Comparison of ENCODE assay signal across 24 cellular contexts in the genomic region with DNA sequence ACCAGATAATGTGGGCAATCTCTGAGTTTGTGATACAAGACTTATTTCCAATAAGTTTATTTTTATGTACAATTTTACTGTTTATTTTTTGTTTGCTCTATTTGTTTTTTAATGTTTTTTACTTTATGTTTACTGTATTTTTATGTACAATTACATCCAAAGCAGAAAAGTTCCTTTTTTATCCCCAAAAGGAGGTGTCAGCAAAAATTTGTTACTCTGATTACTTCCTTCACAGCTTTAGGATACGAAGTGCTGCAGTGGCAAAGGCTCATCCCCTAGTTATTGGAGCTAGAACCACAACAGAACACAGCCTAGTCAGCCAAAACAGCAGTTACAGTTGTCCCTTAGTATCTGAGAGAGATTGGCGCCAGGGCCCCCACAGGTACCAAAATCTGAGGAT.
"Had no signal": no experiment of that assay in that cellular context is flagged by ENCODE, and none has a peak within 500 bp of the region (broad histone marks: within the 10 kb centered on the region; RNA-seq: fewer than 3 reads in every experiment).

No MANE protein-coding gene starts in this region.

- H3K4me1 Mint-ChIP-seq: activated CD8-positive, alpha-beta memory T cell treated with anti-CD3 and anti-CD28 coated beads, Interleukin-2, amount 10 ng/mL, durations not matched to agents 7 days and 5 days had no signal

- H3K4me3 ChIP-seq: adrenal gland, breast epithelium, Peyer's patch had no signal

- H3K27ac Mint-ChIP-seq: activated CD4-positive, alpha-beta T cell treated with anti-CD3 and anti-CD28 coated beads, Interleukin-2, amount 10 ng/mL, durations not matched to agents 24 days and 14 days; activated CD8-positive, alpha-beta memory T cell treated with anti-CD3 and anti-CD28 coated beads, Interleukin-2, amount 10 ng/mL, durations not matched to agents 7 days and 5 days; activated naive CD8-positive, alpha-beta T cell treated with anti-CD3 and anti-CD28 coated beads, Interleukin-2, amount 10 ng/mL, durations not matched to agents 7 days and 5 days had no signal

- FAIRE-seq: TTC549 had no signal

- DNase-seq: activated B cell treated with CpG ODN at 0.5 μM for 24 hours; activated CD4-positive, alpha-beta T cell treated with anti-CD3 and anti-CD28 coated beads for 1 hour; activated CD4-positive, alpha-beta T cell treated with anti-CD3 and anti-CD28 coated beads, Interleukin-2, amount 10 ng/mL, durations not matched to agents 24 days and 14 days; activated CD4-positive, alpha-beta T cell treated with anti-CD3 and anti-CD28 coated beads, Interleukin-2, amount 50 U/mL, for 48 hours; activated CD8-positive, alpha-beta memory T cell treated with anti-CD3 and anti-CD28 coated beads, Interleukin-2, amount 10 ng/mL, durations not matched to agents 7 days and 5 days; activated naive CD4-positive, alpha-beta T cell treated with anti-CD3 and anti-CD28 coated beads, Interleukin-2, amount 50 U/mL, for 16 hours; activated naive CD8-positive, alpha-beta T cell treated with anti-CD3 and anti-CD28 coated beads, Interleukin-2, amount 10 ng/mL, durations not matched to agents 7 days and 5 days; adrenal gland; anterior cingulate cortex; caudate nucleus; MM.1S; NCI-H1105; NCI-H1436; NCI-H187; NCI-H2081; NCI-H446; NCI-H524; Peyer's patch; SHP77 treated with DMSO at 0.1 percent for 48 hours; T-cell; T-helper 2 cell; T1000 had no signal

- H3K9me3 Mint-ChIP-seq: activated B cell treated with CpG ODN at 0.5 μM for 24 hours; activated CD4-positive, alpha-beta T cell treated with anti-CD3 and anti-CD28 coated beads, Interleukin-2, amount 10 ng/mL, durations not matched to agents 24 days and 14 days; activated naive CD8-positive, alpha-beta T cell treated with anti-CD3 and anti-CD28 coated beads, Interleukin-2, amount 10 ng/mL, durations not matched to agents 7 days and 5 days; T-cell had no signal

- H3K27me3 ChIP-seq: adrenal gland, breast epithelium, Peyer's patch had no signal

- H3K27ac ChIP-seq: Peyer's patch had no signal

- ATAC-seq: activated CD8-positive, alpha-beta memory T cell treated with anti-CD3 and anti-CD28 coated beads, Interleukin-2, amount 10 ng/mL, durations not matched to agents 7 days and 5 days; T-cell had no signal

- H3K27me3 Mint-ChIP-seq: activated B cell treated with CpG ODN at 0.5 μM for 24 hours; activated CD4-positive, alpha-beta T cell treated with anti-CD3 and anti-CD28 coated beads, Interleukin-2, amount 10 ng/mL, durations not matched to agents 24 days and 14 days; activated CD8-positive, alpha-beta memory T cell treated with anti-CD3 and anti-CD28 coated beads, Interleukin-2, amount 10 ng/mL, durations not matched to agents 7 days and 5 days; activated naive CD8-positive, alpha-beta T cell treated with anti-CD3 and anti-CD28 coated beads, Interleukin-2, amount 10 ng/mL, durations not matched to agents 7 days and 5 days; T-cell had no signal

- H3K36me3 ChIP-seq: breast epithelium had no signal

- H3K9me3 ChIP-seq: adrenal gland, breast epithelium, Peyer's patch had no signal

- H3K4me3 Mint-ChIP-seq: activated B cell treated with CpG ODN at 0.5 μM for 24 hours; activated CD4-positive, alpha-beta T cell treated with anti-CD3 and anti-CD28 coated beads, Interleukin-2, amount 10 ng/mL, durations not matched to agents 24 days and 14 days; activated CD8-positive, alpha-beta memory T cell treated with anti-CD3 and anti-CD28 coated beads, Interleukin-2, amount 10 ng/mL, durations not matched to agents 7 days and 5 days; activated naive CD8-positive, alpha-beta T cell treated with anti-CD3 and anti-CD28 coated beads, Interleukin-2, amount 10 ng/mL, durations not matched to agents 7 days and 5 days; T-cell had no signal
